22 cellular contexts compared by ENCODE assay signal in the genomic region with DNA sequence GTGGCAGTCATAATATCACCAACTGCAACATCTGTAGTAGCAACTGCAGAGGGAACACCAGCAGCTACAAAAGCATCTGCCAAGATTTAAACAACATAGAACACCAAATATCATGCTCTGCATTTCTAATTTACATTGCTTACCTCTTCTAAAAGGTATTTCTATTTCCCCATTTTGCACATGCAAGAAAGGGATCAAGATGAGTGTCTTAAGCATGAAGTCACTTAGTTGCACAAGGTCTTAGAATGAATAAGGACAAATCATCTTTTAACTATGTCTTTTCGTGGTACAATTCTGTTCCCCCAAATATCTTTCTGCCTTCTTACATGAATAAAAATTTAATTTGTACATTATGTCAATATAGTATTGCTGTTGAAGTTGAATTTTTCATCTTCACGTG.
DNase-seq lines count a peak whose midpoint lies in the region; ATAC-seq, FAIRE-seq and TF ChIP-seq lines count a peak whose summit lies in the region.
"Had no signal": no experiment of that assay in that cellular context is flagged by ENCODE, and none has a peak within 500 bp of the region (broad histone marks: within the 10 kb centered on the region; RNA-seq: fewer than 3 reads in every experiment).

No MANE protein-coding gene starts in this region.

- no peak overlapping the region for H3K27ac ChIP-seq in breast epithelium
- H3K27ac ChIP-seq: BLaER1 treated with 17β-estradiol and CSF1 and Interleukin-3, amounts not matched to agents 10 nM and 100 nM; upper lobe of left lung had no signal

- intact Hi-C loops in breast epithelium (cut with DNase I; ENCODE audit: low total_unique reads): no loop called here
- intact Hi-C loops in Calu3 (cut with micrococcal nuclease; ENCODE audit: unreplicated experiment): no loop called here

- no peak for DNase-seq in H54 (ENCODE audit: insufficient read length, low spot score)
- DNase-seq in amniotic stem cell (lab: John Stamatoyannopoulos, UW): peak; percentile 5
- DNase-seq in fibroblast of pulmonary artery (ENCODE audit: low read depth): peak; percentile 34
- DNase-seq in skeletal muscle cell (ENCODE audit: low read depth): peak; percentile 61
- DNase-seq in activated T-cell treated with anti-CD3 and anti-CD28 coated beads for 4 hours: no peak
- DNase-seq in breast epithelium (ENCODE audit: low spot score in 2 of 2): no peak
- DNase-seq in Calu3: no peak
- DNase-seq: activated CD4-positive, CD25-positive, alpha-beta regulatory T cell; activated CD8-positive, alpha-beta memory T cell treated with anti-CD3 and anti-CD28 coated beads for 24 hours; activated naive CD8-positive, alpha-beta T cell treated with anti-CD3 and anti-CD28 coated beads, Interleukin-2, amount 10 ng/mL, durations not matched to agents 7 days and 5 days; naive thymus-derived CD8-positive, alpha-beta T cell; NCI-H1694 treated with DMSO at 0.1 percent for 48 hours; stimulated activated CD4-positive, alpha-beta T cell treated with anti-CD3 and anti-CD28 coated beads, Interleukin-2, amount 100 ng/mL, for 24 hours; T-helper 9 cell; upper lobe of left lung had no signal

- H3K27ac Mint-ChIP-seq in Calu3 (ENCODE audit: unreplicated experiment): no peak overlapping the region
- H3K27ac Mint-ChIP-seq: activated naive CD8-positive, alpha-beta T cell treated with anti-CD3 and anti-CD28 coated beads, Interleukin-2, amount 10 ng/mL, durations not matched to agents 7 days and 5 days; activated T-helper 1 cell treated with anti-CD3 and anti-CD28 coated beads, Interleukin-12 subunit alpha, Interleukin-12 subunit beta, Interleukin-2, Interleukin-4 antibody, amounts not matched to agents 30 ng/mL and 10 ng/mL and 1 ng/mL, durations not matched to agents 14 hours and 24 hours and 36 hours; memory B cell; naive thymus-derived CD8-positive, alpha-beta T cell; stimulated activated naive CD8-positive, alpha-beta T cell treated with anti-CD3 and anti-CD28 coated beads, Interleukin-15, Interleukin-2, amounts not matched to agents 100 ng/mL and 50 ng/mL, for 24 hours had no signal

- no peak overlapping the region for H3K4me3 Mint-ChIP-seq in Calu3 (ENCODE audit: low read depth, unreplicated experiment)
- H3K4me3 Mint-ChIP-seq: activated naive CD8-positive, alpha-beta T cell treated with anti-CD3 and anti-CD28 coated beads, Interleukin-2, amount 10 ng/mL, durations not matched to agents 7 days and 5 days; activated T-helper 1 cell treated with anti-CD3 and anti-CD28 coated beads, Interleukin-12 subunit alpha, Interleukin-12 subunit beta, Interleukin-2, Interleukin-4 antibody, amounts not matched to agents 30 ng/mL and 10 ng/mL and 1 ng/mL, durations not matched to agents 14 hours and 24 hours and 36 hours; memory B cell; naive thymus-derived CD8-positive, alpha-beta T cell; stimulated activated naive CD8-positive, alpha-beta T cell treated with anti-CD3 and anti-CD28 coated beads, Interleukin-15, Interleukin-2, amounts not matched to agents 100 ng/mL and 50 ng/mL, for 24 hours had no signal

- peak; percentile 80 for FAIRE-seq in H54 (lab: Jason Lieb, UNC)
- FAIRE-seq: RCC 7860 had no signal

- no peaks in the 10 kb centered on the region for H3K36me3 ChIP-seq in breast epithelium
- H3K36me3 ChIP-seq: BLaER1 treated with 17β-estradiol and CSF1 and Interleukin-3, amounts not matched to agents 10 nM and 100 nM; upper lobe of left lung had no signal

- CTCF ChIA-PET in Calu3 (lab: Charles Lee): no interaction called here

- BruUV-seq in Calu3 (replicated peaks; lab: Mats Ljungman, UMichigan): no TSS peak

- H3K9me3 ChIP-seq in breast epithelium: no peaks in the 10 kb centered on the region
- H3K9me3 ChIP-seq: BLaER1 treated with 17β-estradiol and CSF1 and Interleukin-3, amounts not matched to agents 10 nM and 100 nM; upper lobe of left lung had no signal

- TF ChIP-seq POLR2A in H54 (IDR thresholded peaks at IDR 0.05; ENCODE audit: low read depth, low read length) (no peak), breast epithelium (IDR thresholded peaks at IDR 0.05) (no peak)

- H3K4me1 Mint-ChIP-seq in Calu3 (ENCODE audit: low read depth, unreplicated experiment): no peaks in the 10 kb centered on the region
- H3K4me1 Mint-ChIP-seq: activated naive CD8-positive, alpha-beta T cell treated with anti-CD3 and anti-CD28 coated beads, Interleukin-2, amount 10 ng/mL, durations not matched to agents 7 days and 5 days; memory B cell; naive thymus-derived CD8-positive, alpha-beta T cell had no signal

- ATAC-seq in HG03520 (IDR thresholded peaks at IDR 0.05; ENCODE audit: unreplicated experiment): no peak
- ATAC-seq: HCT116; naive thymus-derived CD8-positive, alpha-beta T cell had no signal

- no peaks in the 10 kb centered on the region for H3K27me3 Mint-ChIP-seq in Calu3 (ENCODE audit: unreplicated experiment)
- H3K27me3 Mint-ChIP-seq: activated naive CD8-positive, alpha-beta T cell treated with anti-CD3 and anti-CD28 coated beads, Interleukin-2, amount 10 ng/mL, durations not matched to agents 7 days and 5 days; memory B cell; naive thymus-derived CD8-positive, alpha-beta T cell; stimulated activated naive CD8-positive, alpha-beta T cell treated with anti-CD3 and anti-CD28 coated beads, Interleukin-15, Interleukin-2, amounts not matched to agents 100 ng/mL and 50 ng/mL, for 24 hours had no signal

- no peaks in the 10 kb centered on the region for H3K27me3 ChIP-seq in breast epithelium
- H3K27me3 ChIP-seq: BLaER1 treated with 17β-estradiol and CSF1 and Interleukin-3, amounts not matched to agents 10 nM and 100 nM; upper lobe of left lung had no signal

- no peaks in the 10 kb centered on the region for H3K36me3 Mint-ChIP-seq in Calu3 (ENCODE audit: insufficient read depth, unreplicated experiment)
- H3K36me3 Mint-ChIP-seq: activated naive CD8-positive, alpha-beta T cell treated with anti-CD3 and anti-CD28 coated beads, Interleukin-2, amount 10 ng/mL, durations not matched to agents 7 days and 5 days; memory B cell had no signal

- no peaks in the 10 kb centered on the region for H3K4me1 ChIP-seq in breast epithelium
- H3K4me1 ChIP-seq: BLaER1 treated with 17β-estradiol and CSF1 and Interleukin-3, amounts not matched to agents 10 nM and 100 nM; upper lobe of left lung had no signal

- TF ChIP-seq CTCF in fibroblast of pulmonary artery (IDR thresholded peaks at IDR 0.05; ENCODE audit: low read length, missing control alignments): no peak
- TF ChIP-seq CTCF in breast epithelium (IDR thresholded peaks at IDR 0.05): no peak
- TF ChIP-seq CTCF in Calu3 (IDR thresholded peaks at IDR 0.05; ENCODE audit: unreplicated experiment): no peak

- H3K4me3 ChIP-seq in fibroblast of pulmonary artery (replicated peaks; ENCODE audit: low read depth, low read length) (no peak overlapping the region), skeletal muscle cell (ENCODE audit: low read depth, low read length) (no peak overlapping the region), breast epithelium (no peak overlapping the region)
- H3K4me3 ChIP-seq: BLaER1 treated with 17β-estradiol and CSF1 and Interleukin-3, amounts not matched to agents 10 nM and 100 nM; upper lobe of left lung had no signal

- H3K9me3 Mint-ChIP-seq in Calu3 (ENCODE audit: low read depth, unreplicated experiment): no peaks in the 10 kb centered on the region
- H3K9me3 Mint-ChIP-seq: activated naive CD8-positive, alpha-beta T cell treated with anti-CD3 and anti-CD28 coated beads, Interleukin-2, amount 10 ng/mL, durations not matched to agents 7 days and 5 days; memory B cell had no signal

Comparison
In these comparisons a context has a peak if more than half of its experiments do, and no peak if none do; other contexts are left out.
1. DNase-seq: peak in amniotic stem cell (single experiment), fibroblast of pulmonary artery (single experiment) and skeletal muscle cell (single experiment); none in H54 (single experiment), activated T-cell treated with anti-CD3 and anti-CD28 coated beads for 4 hours (single experiment), breast epithelium (0 of 2) and Calu3 (single experiment).